ENCODE assay signal across 20 cellular contexts in genomic region chr1:152585586-152585985, GRCh38.
"Had no signal": no experiment of that assay in that cellular context is flagged by ENCODE, and none has a peak within 500 bp of the region (broad histone marks: within the 10 kb centered on the region; RNA-seq: fewer than 3 reads in every experiment).

No MANE protein-coding gene starts in this region.

- DNase-seq: activated CD4-positive, alpha-beta T cell treated with anti-CD3 and anti-CD28 coated beads for 1 hour; activated CD4-positive, alpha-beta T cell treated with anti-CD3 and anti-CD28 coated beads, Interleukin-2, amount 50 U/mL, for 48 hours; activated CD8-positive, alpha-beta memory T cell treated with anti-CD3 and anti-CD28 coated beads, Interleukin-2, amount 10 ng/mL, durations not matched to agents 7 days and 5 days; activated effector memory CD4-positive, alpha-beta T cell treated with anti-CD3 and anti-CD28 coated beads, Interleukin-2, amount 50 U/mL, for 16 hours; activated T-cell treated with anti-CD3 and anti-CD28 coated beads, Interleukin-2, amount 50 U/mL, for 4 hours; amniotic stem cell; body of pancreas; central memory CD4-positive, alpha-beta T cell; effector CD4-positive, alpha-beta T cell; left cardiac atrium; lower lobe of right lung; midbrain; stimulated activated CD4-positive, alpha-beta T cell treated with anti-CD3 and anti-CD28 coated beads, Interleukin-2, amount 100 ng/mL, for 48 hours; stimulated activated naive CD8-positive, alpha-beta T cell treated with anti-CD3 and anti-CD28 coated beads, Interleukin-15, Interleukin-2, amounts not matched to agents 100 U/mL and 50 U/mL, for 24 hours had no signal

- H3K27ac ChIP-seq: body of pancreas, coronary artery, hepatocyte, lower lobe of right lung, neural progenitor cell, parathyroid adenoma, suprapubic skin had no signal

- ATAC-seq: activated CD8-positive, alpha-beta memory T cell treated with anti-CD3 and anti-CD28 coated beads, Interleukin-2, amount 10 ng/mL, durations not matched to agents 7 days and 5 days; activated naive CD4-positive, alpha-beta T cell treated with anti-CD3 and anti-CD28 coated beads, Interleukin-2, amount 50 U/mL, for 72 hours; activated T-cell treated with anti-CD3 and anti-CD28 coated beads, Interleukin-2, amount 50 U/mL, for 4 hours; body of pancreas; left cardiac atrium; lower lobe of right lung; stimulated activated naive CD8-positive, alpha-beta T cell treated with anti-CD3 and anti-CD28 coated beads, Interleukin-15, Interleukin-2, amounts not matched to agents 100 U/mL and 50 U/mL, for 24 hours had no signal
